ENCODE assay signal across 12 cellular contexts in genomic region chr7:77933394-77933793, GRCh38.
DNase-seq lines count a peak whose midpoint lies in the region; ATAC-seq, FAIRE-seq and TF ChIP-seq lines count a peak whose summit lies in the region.
"Had no signal": no experiment of that assay in that cellular context is flagged by ENCODE, and none has a peak within 500 bp of the region (broad histone marks: within the 10 kb centered on the region; RNA-seq: fewer than 3 reads in every experiment).

No MANE protein-coding gene starts in this region.

- H3K9me3 ChIP-seq in A673 (ENCODE audit: low read depth, low read length, poor library complexity, severe bottlenecking) = no peaks in the 10 kb centered on the region
- H3K9me3 ChIP-seq in T-helper 17 cell (ENCODE audit: control insufficient read depth, low read length, poor library complexity, severe bottlenecking) = no peaks in the 10 kb centered on the region
- H3K9me3 ChIP-seq in CD8-positive, alpha-beta T cell (ENCODE audit: low read length) = no peaks in the 10 kb centered on the region

- no peak for TF ChIP-seq CTCF in A673 (conservative IDR thresholded peaks at IDR 0.05; ENCODE audit: low read depth, low read length)
- TF ChIP-seq CTCF in foreskin keratinocyte (conservative IDR thresholded peaks at IDR 0.05) = no peak
- TF ChIP-seq CTCF in CD8-positive, alpha-beta T cell (IDR thresholded peaks at IDR 0.05) = no peak

- ATAC-seq in T-helper 17 cell (no peak), foreskin keratinocyte (peak; percentile 93), HG02884 (IDR thresholded peaks at IDR 0.05; ENCODE audit: unreplicated experiment) (no peak), HG03432 (IDR thresholded peaks at IDR 0.05; ENCODE audit: unreplicated experiment) (no peak)
- no peak for ATAC-seq in CD8-positive, alpha-beta T cell
- ATAC-seq: naive thymus-derived CD4-positive, alpha-beta T cell; Panc1 had no signal

- H3K4me3 ChIP-seq in A673 (ENCODE audit: low read depth, low read length, poor library complexity, severe bottlenecking) = no peak overlapping the region
- H3K4me3 ChIP-seq in CD8-positive, alpha-beta T cell (ENCODE audit: low read depth, low read length) = no peak overlapping the region

- H3K9me3 Mint-ChIP-seq in CD8-positive, alpha-beta T cell = no peaks in the 10 kb centered on the region
- H3K9me3 Mint-ChIP-seq: CD4-positive, CD25-positive, alpha-beta regulatory T cell; naive thymus-derived CD4-positive, alpha-beta T cell had no signal

- no peak overlapping the region for H3K27ac ChIP-seq in A673 (ENCODE audit: low read depth, low read length, poor library complexity, severe bottlenecking)
- H3K27ac ChIP-seq in foreskin keratinocyte = peak overlapping the region; percentile 34
- no peak overlapping the region for H3K27ac ChIP-seq in CD8-positive, alpha-beta T cell (ENCODE audit: low read depth, low read length)

- H3K4me1 Mint-ChIP-seq in T-helper 17 cell = peaks cover 19% of the 10 kb centered on the region
- peaks cover 7% of the 10 kb centered on the region for H3K4me1 Mint-ChIP-seq in CD8-positive, alpha-beta T cell (ENCODE audit: low read depth)

- H3K4me1 ChIP-seq in A673 (ENCODE audit: insufficient read depth, low read length, poor library complexity, severe bottlenecking) (no peaks in the 10 kb centered on the region), foreskin keratinocyte (peaks cover 13% of the 10 kb centered on the region)
- H3K4me1 ChIP-seq in CD8-positive, alpha-beta T cell (ENCODE audit: insufficient read depth, low read length) = no peaks in the 10 kb centered on the region

- POLR2A ChIA-PET in A673 (lab: Charles Lee; ENCODE audit: low non-redundant PET) = no interaction called here
- POLR2A ChIA-PET in CD8-positive, alpha-beta T cell (lab: Charles Lee) = no interaction called here

- H3K4me3 Mint-ChIP-seq in T-helper 17 cell = no peak overlapping the region
- H3K4me3 Mint-ChIP-seq in CD8-positive, alpha-beta T cell = no peak overlapping the region
- H3K4me3 Mint-ChIP-seq: CD4-positive, CD25-positive, alpha-beta regulatory T cell; naive thymus-derived CD4-positive, alpha-beta T cell had no signal

- no peaks in the 10 kb centered on the region for H3K27me3 Mint-ChIP-seq in T-helper 17 cell
- H3K27me3 Mint-ChIP-seq in CD8-positive, alpha-beta T cell (ENCODE audit: low read depth) = no peaks in the 10 kb centered on the region
- H3K27me3 Mint-ChIP-seq: CD4-positive, CD25-positive, alpha-beta regulatory T cell; naive thymus-derived CD4-positive, alpha-beta T cell had no signal

- CTCF ChIA-PET in A673 (lab: Charles Lee) = interaction anchor here (0.6 kb wide), 1 partner anchor 136 kb away, joined by 3 read pairs; no protein-coding TSS in a partner anchor
- CTCF ChIA-PET in CD8-positive, alpha-beta T cell (lab: Charles Lee) = interaction anchor here (0.6 to 1.1 kb wide), 2 partner anchors 29 to 167 kb away, joined by 3 read pairs; no protein-coding TSS in a partner anchor

- peaks cover 6% of the 10 kb centered on the region for H3K36me3 Mint-ChIP-seq in T-helper 17 cell (ENCODE audit: low read depth)
- peaks cover 17% of the 10 kb centered on the region for H3K36me3 Mint-ChIP-seq in CD8-positive, alpha-beta T cell

- no peaks in the 10 kb centered on the region for H3K27me3 ChIP-seq in A673 (replicated peaks; ENCODE audit: insufficient read depth, low read depth, low read length, poor library complexity)
- no peaks in the 10 kb centered on the region for H3K27me3 ChIP-seq in foreskin keratinocyte
- H3K27me3 ChIP-seq in CD8-positive, alpha-beta T cell (ENCODE audit: insufficient read depth, low read length) = no peaks in the 10 kb centered on the region

- peak; percentile 69 for FAIRE-seq in GM12891 (lab: Jason Lieb, UNC)

- no peaks in the 10 kb centered on the region for H3K36me3 ChIP-seq in A673 (ENCODE audit: insufficient read depth, low read length, poor library complexity, severe bottlenecking)
- H3K36me3 ChIP-seq in CD8-positive, alpha-beta T cell (ENCODE audit: insufficient read depth, low read length) = no peaks in the 10 kb centered on the region

- BruUV-seq in A673 (replicated peaks; lab: Mats Ljungman, UMichigan) = no TSS peak

- intact Hi-C loops in A673 (cut with micrococcal nuclease; ENCODE audit: unreplicated experiment) = loop anchor here (5.0 to 10.0 kb wide), 2 partner anchors 139 to 276 kb away; partner anchors contain the start of genes PHTF2 and TMEM60
- intact Hi-C loops in CD8-positive, alpha-beta T cell (cut with DNase I, micrococcal nuclease) = loop anchor here (5.0 to 10.0 kb wide), 3 partner anchors 139 to 276 kb away; partner anchors contain the start of genes PHTF2 (in 1 of the 2) and TMEM60 (in 1 of the 2)

- no peak for TF ChIP-seq POLR2A in GM12891 (IDR thresholded peaks at IDR 0.05; ENCODE audit: low read depth, low read length)

- H3K27ac Mint-ChIP-seq in T-helper 17 cell = peak overlapping the region; percentile 30
- no peak overlapping the region for H3K27ac Mint-ChIP-seq in CD8-positive, alpha-beta T cell

- DNase-seq in A673 (ENCODE audit: low spot score) (peak; percentile 44), GM12891 (ENCODE audit: insufficient read length, low spot score) (no peak), T-helper 17 cell (no peak), foreskin keratinocyte (peak; percentile 47 to 68), iPS-NIHi11 (ENCODE audit: low spot score) (no peak)
- DNase-seq in CD8-positive, alpha-beta T cell = no peak
- DNase-seq: activated CD4-positive, CD25-positive, alpha-beta regulatory T cell treated with anti-CD3 and anti-CD28 coated beads, Interleukin-2, amount 50 U/mL, for 72 hours; CD4-positive, CD25-positive, alpha-beta regulatory T cell; naive thymus-derived CD4-positive, alpha-beta T cell had no signal

TF ChIP-seq in GM12891, 5 proteins besides CTCF, POLR2A, EP300 and RAD21:
- no peak for TF ChIP-seq TAF1 (IDR thresholded peaks at IDR 0.05; ENCODE audit: low read depth, low read length)
- TF ChIP-seq SPI1 (IDR thresholded peaks at IDR 0.05; ENCODE audit: low read depth, low read length) = no peak
- TF ChIP-seq PAX5 (IDR thresholded peaks at IDR 0.05; ENCODE audit: insufficient read depth, low read length, severe bottlenecking) = no peak
- TF ChIP-seq POLR2AphosphoS5 (IDR thresholded peaks at IDR 0.05; ENCODE audit: low read depth, low read length) = no peak
- no peak for TF ChIP-seq POU2F2 (IDR thresholded peaks at IDR 0.05; ENCODE audit: low read depth, low read length)
TF ChIP-seq in GM12891: peak in this region for 0.

Comparison
In these comparisons a context has a peak if more than half of its experiments do, and no peak if none do; other contexts are left out.
1. DNase-seq: peak in A673 (single experiment) and foreskin keratinocyte (2 of 2); none in GM12891 (single experiment), T-helper 17 cell (0 of 3), iPS-NIHi11 (single experiment) and CD8-positive, alpha-beta T cell (0 of 7).